24 cellular contexts compared by ENCODE assay signal in the genomic region with DNA sequence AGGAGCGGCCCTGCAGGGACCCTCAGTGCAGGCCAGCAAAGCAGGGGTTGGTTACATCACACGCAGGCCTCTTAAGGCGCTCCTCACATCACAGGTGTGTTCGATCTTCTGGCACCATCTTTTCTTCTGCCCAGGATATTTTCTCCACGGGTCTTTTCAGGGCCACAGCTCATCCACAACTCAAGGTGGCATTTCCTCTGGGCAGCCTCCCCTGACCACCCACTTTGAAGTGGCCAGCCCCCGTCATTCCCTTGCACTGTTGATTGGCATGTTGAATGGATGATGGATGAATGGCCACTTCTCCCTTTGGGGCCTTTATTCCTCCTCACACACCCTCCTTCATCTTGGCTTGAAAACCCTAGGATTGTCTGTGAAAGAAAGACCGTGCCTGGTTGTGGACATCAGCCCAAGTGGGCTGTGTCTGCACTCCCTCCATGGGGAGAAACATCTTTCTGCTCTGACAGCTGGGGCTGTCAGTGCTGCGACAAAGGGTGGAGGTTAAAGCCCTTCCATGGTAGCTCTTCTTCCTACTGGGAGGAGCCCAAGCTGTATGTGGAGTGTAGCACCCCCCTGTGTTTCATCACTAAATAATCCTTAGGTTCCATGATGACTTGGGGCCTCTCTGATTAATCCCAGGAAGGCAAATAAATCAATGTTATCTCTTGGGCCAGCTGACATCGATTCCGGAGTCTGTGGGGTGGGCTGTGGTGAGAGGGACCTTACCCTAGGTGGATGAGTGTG.
DNase-seq lines count a peak whose midpoint lies in the region; TF ChIP-seq lines count a peak whose summit lies in the region.
"Had no signal": no experiment of that assay in that cellular context is flagged by ENCODE, and none has a peak within 500 bp of the region (broad histone marks: within the 10 kb centered on the region; RNA-seq: fewer than 3 reads in every experiment).

No MANE protein-coding gene starts in this region.

- H3K4me1 Mint-ChIP-seq in brain: peaks cover 46% of the 10 kb centered on the region
- H3K4me1 Mint-ChIP-seq in glutamatergic neuron (ENCODE audit: low read depth, unreplicated experiment): peaks cover 2% of the 10 kb centered on the region
- H3K4me1 Mint-ChIP-seq: CD8-positive, alpha-beta memory T cell had no signal

- 79 to 91% (median 88%) methylated on average over 10 of the region's 10 CpGs for WGBS in spleen, 5 donors

- H3K36me3 Mint-ChIP-seq in brain (peaks cover 6% of the 10 kb centered on the region), glutamatergic neuron (ENCODE audit: unreplicated experiment) (peaks cover 8% of the 10 kb centered on the region)
- H3K36me3 Mint-ChIP-seq: CD8-positive, alpha-beta memory T cell had no signal

- H3K4me1 ChIP-seq in spleen: no peaks in the 10 kb centered on the region
- H3K4me1 ChIP-seq: HAP-1, Peyer's patch, SJCRH30 had no signal

- H3K27me3 Mint-ChIP-seq in brain (no peaks in the 10 kb centered on the region), glutamatergic neuron (ENCODE audit: unreplicated experiment) (peaks cover 3% of the 10 kb centered on the region)

- no peak for TF ChIP-seq POLR2A in spleen (IDR thresholded peaks at IDR 0.05)

- H3K9me3 Mint-ChIP-seq in brain: peaks cover 0 to 3% (median 0%) of the 10 kb centered on the region in 5 experiments
- H3K9me3 Mint-ChIP-seq in glutamatergic neuron (ENCODE audit: unreplicated experiment): peaks cover 2% of the 10 kb centered on the region
- H3K9me3 Mint-ChIP-seq: CD8-positive, alpha-beta memory T cell had no signal

- H3K4me3 ChIP-seq in spleen: no peak overlapping the region
- H3K4me3 ChIP-seq: GM23248, HAP-1, K562, Peyer's patch, SJCRH30 had no signal

- H3K9me3 ChIP-seq in spleen: peaks cover 0 to 1% (median 0%) of the 10 kb centered on the region in 8 donors
- H3K9me3 ChIP-seq: HAP-1, Peyer's patch, SJCRH30 had no signal

- intact Hi-C loops in spleen (cut with DNase I; ENCODE audit: low total_unique reads): no loop called here

- no peaks in the 10 kb centered on the region for H3K36me3 ChIP-seq in spleen
- H3K36me3 ChIP-seq: HAP-1, Peyer's patch, SJCRH30 had no signal

- TF ChIP-seq CTCF in brain (conservative IDR thresholded peaks at IDR 0.05) (no peak), spleen (IDR thresholded peaks at IDR 0.05 in 8 of 11, conservative IDR thresholded peaks at IDR 0.05 in 3 of 11) (no peak), glutamatergic neuron (IDR thresholded peaks at IDR 0.05; ENCODE audit: partially characterized antibody, unreplicated experiment) (no peak)

- DNase-seq in DMS53 (lab: John Stamatoyannopoulos, UW) (peak; percentile 2), DMS53 treated with DMSO at 0.1 percent for 48 hours (lab: John Stamatoyannopoulos, UW; ENCODE audit: unreplicated experiment) (no peak), NCI-H146 treated with DMSO at 0.1 percent for 48 hours (lab: John Stamatoyannopoulos, UW; ENCODE audit: unreplicated experiment) (peak; percentile 35), spleen (peak; percentile 51), cerebellum (ENCODE audit: low spot score) (no peak), glutamatergic neuron (no peak), NOMO-1 (lab: John Stamatoyannopoulos, UW; ENCODE audit: unreplicated experiment in 2 of 2) (no peak)
- DNase-seq: 8988T; AML-193; Calu3; CD8-positive, alpha-beta memory T cell; DMS79; GM23248; NCI-H2081 treated with DMSO at 0.1 percent for 48 hours; NCI-H524 treated with DMSO at 0.1 percent for 48 hours; NK-92 treated with Interleukin-12 subunit alpha and Interleukin-12 subunit beta, amount 100 ng/mL, for 24 hours; Peyer's patch; T-helper 1 cell had no signal

- H3K27ac Mint-ChIP-seq in brain (peak overlapping the region in 3 of 5 experiments; percentile 48 to 91 (median 56)), glutamatergic neuron (ENCODE audit: unreplicated experiment) (no peak overlapping the region)
- H3K27ac Mint-ChIP-seq: CD8-positive, alpha-beta memory T cell had no signal

- H3K4me3 Mint-ChIP-seq in brain: peak overlapping the region in 2 of 5 experiments; percentile 15 to 40
- no peak overlapping the region for H3K4me3 Mint-ChIP-seq in glutamatergic neuron (ENCODE audit: unreplicated experiment)
- H3K4me3 Mint-ChIP-seq: CD8-positive, alpha-beta memory T cell had no signal

- no peaks in the 10 kb centered on the region for H3K27me3 ChIP-seq in spleen (replicated peaks in 1 of 7)
- H3K27me3 ChIP-seq: Peyer's patch, SJCRH30 had no signal

- H3K27ac ChIP-seq in spleen: no peak overlapping the region
- H3K27ac ChIP-seq: C4-2B, GM23248, HL-60, Peyer's patch, SJCRH30 had no signal

Comparison
In these comparisons a context has a peak if more than half of its experiments do, and no peak if none do; other contexts are left out.
1. DNase-seq: peak in DMS53 (single experiment), NCI-H146 treated with DMSO at 0.1 percent for 48 hours (single experiment) and spleen (single experiment); none in DMS53 treated with DMSO at 0.1 percent for 48 hours (single experiment), cerebellum (single experiment), glutamatergic neuron (single experiment) and NOMO-1 (0 of 2).